ENCODE assay signal across 13 cellular contexts in the genomic region with DNA sequence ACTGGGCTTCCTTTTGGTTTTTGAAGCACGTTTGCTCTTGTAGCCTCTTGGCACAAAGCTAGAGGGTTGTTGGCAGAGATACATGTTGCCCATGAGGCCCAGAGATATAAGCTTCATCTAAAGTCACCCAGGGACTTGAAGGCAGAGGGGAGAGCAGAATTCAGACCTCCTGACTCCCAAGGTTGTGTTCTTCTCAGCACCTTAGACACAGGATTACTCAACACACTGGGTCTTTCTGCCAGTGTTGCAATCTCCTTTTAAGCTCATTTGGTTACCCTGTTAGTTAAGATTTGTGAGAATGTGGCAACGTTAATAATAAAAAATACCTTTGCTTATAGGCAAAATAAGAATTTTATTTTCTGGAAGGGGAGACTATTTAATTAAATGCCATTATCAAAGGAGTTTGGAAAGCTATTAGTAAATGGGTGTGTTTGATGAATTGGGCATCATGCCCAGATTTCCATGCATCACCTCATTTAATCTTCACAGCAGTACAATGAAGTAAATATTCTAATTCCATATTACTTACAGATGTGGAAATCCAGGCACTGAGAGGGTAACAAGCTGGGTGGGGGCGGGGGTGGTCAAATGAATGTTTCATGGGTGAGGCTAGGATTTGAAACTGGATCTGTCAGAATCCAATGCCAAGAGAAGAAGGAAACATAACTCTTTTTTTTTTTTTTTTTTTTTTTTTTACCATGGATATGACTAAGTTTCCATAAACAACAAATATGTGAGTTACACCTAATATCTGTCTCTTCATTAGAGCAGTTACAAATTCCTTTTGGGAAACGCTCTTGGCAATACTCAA.
A peak's percentile ranks its signal among the peaks of the same experiment; 100 is the strongest.
DNase-seq lines count a peak whose midpoint lies in the region; ATAC-seq and TF ChIP-seq lines count a peak whose summit lies in the region.
"Had no signal": no experiment of that assay in that cellular context is flagged by ENCODE, and none has a peak within 500 bp of the region (broad histone marks: within the 10 kb centered on the region; RNA-seq: fewer than 3 reads in every experiment).

No MANE protein-coding gene starts in this region.

- CTCF ChIA-PET in mammary epithelial cell (lab: Charles Lee; ENCODE audit: low non-redundant PET) = no interaction called here

- no peaks in the 10 kb centered on the region for H3K79me2 ChIP-seq in mammary epithelial cell (ENCODE audit: insufficient read depth, low read length)

- H2AFZ ChIP-seq in mammary epithelial cell (ENCODE audit: low read depth, low read length) = no peak overlapping the region

- dilution Hi-C loops in mammary epithelial cell (cut with HindIII; ENCODE audit: low sequenced_read_pairs) = no loop called here

- in situ Hi-C loops in mammary epithelial cell (cut with MboI; ENCODE audit: low sequenced_read_pairs in 2 of 2) = no loop called here

- no peak for TF ChIP-seq POLR2A in adrenal gland (IDR thresholded peaks at IDR 0.05)

- H3K4me1 ChIP-seq in mammary epithelial cell (ENCODE audit: insufficient read depth, low read length) (peaks cover 14% of the 10 kb centered on the region), left lung (peaks cover 0 to 10% of the 10 kb centered on the region in 2 donors), adrenal gland (replicated peaks in 1 of 2) (no peaks in the 10 kb centered on the region)

- no peak overlapping the region for H3K4me2 ChIP-seq in mammary epithelial cell (ENCODE audit: insufficient read depth, low read depth, low read length)

- DNase-seq in AG09319 (ENCODE audit: extremely low read depth, low read depth) (peak; percentile 97), LHCN-M2 (ENCODE audit: low read depth) (peak; percentile 65), mammary epithelial cell (peak; percentile 62), left lung (no peak), adrenal gland (no peak), NCI-H2081 treated with DMSO at 0.1 percent for 48 hours (lab: John Stamatoyannopoulos, UW) (no peak)
- no peak for DNase-seq in activated effector memory CD4-positive, alpha-beta T cell treated with Interleukin-2 at 50 U/mL for 16 hours
- DNase-seq in activated CD4-positive, alpha-beta T cell treated with anti-CD3 and anti-CD28 coated beads, Interleukin-2, amount 50 U/mL, for 4 hours = no peak
- DNase-seq: activated CD4-positive, alpha-beta T cell treated with anti-CD3 and anti-CD28 coated beads for 4 hours; activated naive CD8-positive, alpha-beta T cell treated with anti-CD3 and anti-CD28 coated beads for 36 hours; CD8-positive, alpha-beta memory T cell; MV-4-11; SHP77 treated with DMSO at 0.1 percent for 48 hours had no signal

- H3K27me3 ChIP-seq in mammary epithelial cell (ENCODE audit: insufficient read depth, low read length) (no peaks in the 10 kb centered on the region), left lung (no peaks in the 10 kb centered on the region), adrenal gland (no peaks in the 10 kb centered on the region)

- peak; percentile 74 for ATAC-seq in left lung

- no TSS peak for BruUV-seq in mammary epithelial cell (replicated peaks; lab: Mats Ljungman, UMichigan)

- no peak overlapping the region for H3K9ac ChIP-seq in mammary epithelial cell (ENCODE audit: insufficient read depth, low read length)

- TF ChIP-seq CTCF in AG09319 (IDR thresholded peaks at IDR 0.05; ENCODE audit: low read depth, low read length) = no peak
- no peak for TF ChIP-seq CTCF in mammary epithelial cell (conservative IDR thresholded peaks at IDR 0.05 in 1 of 2, IDR thresholded peaks at IDR 0.05 in 1 of 2; ENCODE audit: extremely low read depth in 1 of 2, insufficient read depth in 1 of 2, low read depth in 1 of 2, low read length in 2 of 2)
- no peak for TF ChIP-seq CTCF in left lung (IDR thresholded peaks at IDR 0.05)
- no peak for TF ChIP-seq CTCF in adrenal gland (IDR thresholded peaks at IDR 0.05)

- H3K9me3 ChIP-seq in mammary epithelial cell (replicated peaks; ENCODE audit: insufficient read depth, low read length) (no peaks in the 10 kb centered on the region), left lung (no peaks in the 10 kb centered on the region), adrenal gland (replicated peaks in 1 of 3) (no peaks in the 10 kb centered on the region)

- no peaks in the 10 kb centered on the region for H3K36me3 ChIP-seq in mammary epithelial cell (ENCODE audit: insufficient read depth, low read length)
- H3K36me3 ChIP-seq in left lung = no peaks in the 10 kb centered on the region
- no peaks in the 10 kb centered on the region for H3K36me3 ChIP-seq in adrenal gland (replicated peaks in 1 of 2)

- intact Hi-C loops in mammary epithelial cell (cut with micrococcal nuclease) = no loop called here
- intact Hi-C loops in left lung (cut with DNase I) = no loop called here
- intact Hi-C loops in adrenal gland (cut with DNase I) = no loop called here

- 26% methylated on average over 3 of the region's 4 CpGs for WGBS in mammary epithelial cell (ENCODE audit: low coverage, missing lambda C conversion rate)
- WGBS in adrenal gland, 4 donors = 75 to 83% (median 79%) methylated on average over 4 of the region's 4 CpGs

- no peak overlapping the region for H3K4me3 ChIP-seq in mammary epithelial cell (replicated peaks in 1 of 3; ENCODE audit: insufficient read depth in 1 of 3, low read depth in 2 of 3, low read length in 3 of 3)
- no peak overlapping the region for H3K4me3 ChIP-seq in left lung
- H3K4me3 ChIP-seq in adrenal gland = no peak overlapping the region

- no peaks in the 10 kb centered on the region for H4K20me1 ChIP-seq in mammary epithelial cell (ENCODE audit: insufficient read depth, low read length)

- H3K27ac ChIP-seq in mammary epithelial cell (ENCODE audit: insufficient read depth, low read depth, low read length) = no peak overlapping the region
- no peak overlapping the region for H3K27ac ChIP-seq in left lung
- no peak overlapping the region for H3K27ac ChIP-seq in adrenal gland

Comparison
In these comparisons a context has a peak if more than half of its experiments do, and no peak if none do; other contexts are left out.
1. DNase-seq: peak in AG09319 (single experiment), LHCN-M2 (single experiment) and mammary epithelial cell (single experiment); none in left lung (0 of 2), activated effector memory CD4-positive, alpha-beta T cell treated with Interleukin-2 at 50 U/mL for 16 hours (single experiment), adrenal gland (0 of 7), activated CD4-positive, alpha-beta T cell treated with anti-CD3 and anti-CD28 coated beads, Interleukin-2, amount 50 U/mL, for 4 hours (0 of 2) and NCI-H2081 treated with DMSO at 0.1 percent for 48 hours (single experiment).